In genomic region chr2:197964720-197965119, GRCh38 we compare ENCODE assay signal across 8 cellular contexts.
"Had no signal": no experiment of that assay in that cellular context is flagged by ENCODE, and none has a peak within 500 bp of the region (broad histone marks: within the 10 kb centered on the region; RNA-seq: fewer than 3 reads in every experiment).

No MANE protein-coding gene starts in this region.

- FAIRE-seq: G401.6, GM12878, GM12891, GM12892, GM18507, GM19239 had no signal

- H3K4me3 ChIP-seq: GM12878 had no signal

- DNase-seq: GDM1, GF-D8 had no signal

- ATAC-seq: GM12878 had no signal
